32 cellular contexts compared by ENCODE assay signal in the genomic region with DNA sequence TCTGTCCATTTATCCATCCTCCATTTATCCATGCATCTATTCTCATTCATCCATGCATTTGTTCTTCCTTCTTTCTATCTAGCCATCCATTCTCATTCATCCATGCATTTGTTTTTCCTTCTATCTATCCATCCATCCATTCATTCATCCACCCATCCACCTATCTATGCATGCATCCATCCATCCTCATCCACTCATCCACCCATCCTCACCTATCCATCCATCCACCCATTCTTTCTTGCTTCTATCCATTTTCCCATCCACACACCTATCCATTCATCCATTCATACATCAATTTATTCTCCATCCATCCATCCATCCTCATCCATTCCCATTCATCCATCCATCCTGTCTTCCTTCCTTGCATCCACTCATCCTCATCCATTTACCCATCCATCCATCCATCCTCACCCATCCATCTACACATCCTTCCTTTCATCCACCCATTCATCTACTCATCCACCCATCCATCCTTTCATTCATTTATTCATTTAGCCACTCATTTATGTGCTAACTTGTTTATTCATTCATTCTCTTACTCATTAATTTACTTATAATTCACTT. TPM values are rescaled to one million over a fixed set of nuclear protein-coding genes. Genes with fewer than 3 reads are reported as not detected.
"Had no signal": no experiment of that assay in that cellular context is flagged by ENCODE, and none has a peak within 500 bp of the region (broad histone marks: within the 10 kb centered on the region; RNA-seq: fewer than 3 reads in every experiment).

No MANE protein-coding gene starts in this region.

- H3K27me3 ChIP-seq: hepatocyte, pancreas, sigmoid colon, testis, thyroid gland, transverse colon, upper lobe of left lung, vagina had no signal

- H3K9me3 ChIP-seq: pancreas, prostate gland, testis, thyroid gland, transverse colon, vagina had no signal

- H3K36me3 Mint-ChIP-seq: mesothelial cell of epicardium; stimulated activated memory B cell treated with anti-CD40 and anti-IgM and Interleukin-4, amounts not matched to agents 10 μg/mL and 1 μg/mL and 100 μg/mL, for 72 hours had no signal

- H3K27ac ChIP-seq: hepatocyte, left ventricle myocardium inferior, pancreas, prostate gland, sigmoid colon, spleen, stomach, testis, thyroid gland, transverse colon, upper lobe of left lung, vagina had no signal

- DNase-seq: islet precursor cell; left ventricle myocardium inferior; mesendoderm; naive B cell; nucleus accumbens; pancreas; retina; right cardiac atrium; sigmoid colon; small intestine; spleen; stimulated activated CD4-positive, alpha-beta T cell treated with anti-CD3 and anti-CD28 coated beads, Interleukin-4, amount 100 ng/mL, for 4 hours; stimulated activated CD8-positive, alpha-beta memory T cell treated with anti-CD3 and anti-CD28 coated beads, Interleukin-4, amount 100 ng/mL, for 48 hours; stimulated activated naive CD4-positive, alpha-beta T cell treated with Interleukin-2 at 50 U/mL for 16 hours; stomach; testis; thyroid gland; transverse colon; upper lobe of left lung had no signal

- H3K36me3 ChIP-seq: left ventricle myocardium inferior, pancreas, prostate gland, sigmoid colon, spleen, stomach, thyroid gland, transverse colon, upper lobe of left lung, vagina had no signal

- H3K4me1 Mint-ChIP-seq: mesothelial cell of epicardium; nephron; neural crest cell; stimulated activated memory B cell treated with anti-CD40 and anti-IgM and Interleukin-4, amounts not matched to agents 10 μg/mL and 1 μg/mL and 100 μg/mL, for 72 hours had no signal

- H3K4me3 Mint-ChIP-seq: mesothelial cell of epicardium; nephron; neural crest cell; stimulated activated memory B cell treated with anti-CD40 and anti-IgM and Interleukin-4, amounts not matched to agents 10 μg/mL and 1 μg/mL and 100 μg/mL, for 72 hours had no signal

- H3K4me1 ChIP-seq: left ventricle myocardium inferior, pancreas, prostate gland, sigmoid colon, spleen, stomach, testis, thyroid gland, transverse colon, upper lobe of left lung, vagina had no signal

- ATAC-seq: pancreas; right cardiac atrium; stimulated activated memory B cell treated with anti-CD40 and anti-IgM and Interleukin-4, amounts not matched to agents 10 μg/mL and 1 μg/mL and 100 μg/mL, for 72 hours had no signal

- H3K4me3 ChIP-seq: hepatocyte, left ventricle myocardium inferior, lung, pancreas, prostate gland, sigmoid colon, spleen, stomach, testis, thyroid gland, transverse colon, upper lobe of left lung, vagina had no signal

- H3K27ac Mint-ChIP-seq: mesothelial cell of epicardium; naive B cell; nephron; stimulated activated memory B cell treated with anti-CD40 and anti-IgM and Interleukin-4, amounts not matched to agents 10 μg/mL and 1 μg/mL and 100 μg/mL, for 72 hours had no signal

- H3K4me2 ChIP-seq: hepatocyte had no signal

- H2AFZ ChIP-seq: hepatocyte had no signal

- H3K79me2 ChIP-seq: hepatocyte had no signal

RNA-seq across cellular contexts. Expression of gene ACTL9, which starts 20.3 kb away (rescaled TPM):
- total RNA-seq: hepatocyte, kidney epithelial cell, left ventricle myocardium inferior, lower leg skin, lung, mesothelial cell of epicardium, mononuclear cell, neural crest cell, osteoblast, pancreas, right cardiac atrium, sigmoid colon, spleen, stomach, transverse colon, upper lobe of left lung, urinary bladder, vagina had no signal
- polyA plus RNA-seq: hepatocyte, lung, pancreas, right cardiac atrium, sigmoid colon, small intestine, spleen, stomach, urinary bladder had no signal

RNA-seq across cellular contexts. Expression of gene OR2Z1, which starts 43.1 kb away (rescaled TPM):
- total RNA-seq: hepatocyte, kidney epithelial cell, left ventricle myocardium inferior, lower leg skin, lung, mesothelial cell of epicardium, mononuclear cell, neural crest cell, osteoblast, pancreas, prostate gland, right cardiac atrium, sigmoid colon, spleen, stomach, thyroid gland, transverse colon, upper lobe of left lung, urinary bladder, vagina had no signal
- polyA plus RNA-seq: hepatocyte, lung, pancreas, right cardiac atrium, sigmoid colon, small intestine, spleen, stomach, urinary bladder had no signal

RNA-seq across cellular contexts. Expression of gene NFILZ, which starts 47.9 kb away (rescaled TPM):
- total RNA-seq: hepatocyte, kidney epithelial cell, left ventricle myocardium inferior, lower leg skin, lung, mesothelial cell of epicardium, mononuclear cell, neural crest cell, osteoblast, pancreas, prostate gland, right cardiac atrium, sigmoid colon, spleen, stomach, thyroid gland, transverse colon, upper lobe of left lung, urinary bladder, vagina had no signal
- polyA plus RNA-seq: hepatocyte, lung, pancreas, right cardiac atrium, sigmoid colon, small intestine, spleen, stomach, urinary bladder had no signal
